Comparison of ENCODE assay signal across 8 cellular contexts in the genomic region with DNA sequence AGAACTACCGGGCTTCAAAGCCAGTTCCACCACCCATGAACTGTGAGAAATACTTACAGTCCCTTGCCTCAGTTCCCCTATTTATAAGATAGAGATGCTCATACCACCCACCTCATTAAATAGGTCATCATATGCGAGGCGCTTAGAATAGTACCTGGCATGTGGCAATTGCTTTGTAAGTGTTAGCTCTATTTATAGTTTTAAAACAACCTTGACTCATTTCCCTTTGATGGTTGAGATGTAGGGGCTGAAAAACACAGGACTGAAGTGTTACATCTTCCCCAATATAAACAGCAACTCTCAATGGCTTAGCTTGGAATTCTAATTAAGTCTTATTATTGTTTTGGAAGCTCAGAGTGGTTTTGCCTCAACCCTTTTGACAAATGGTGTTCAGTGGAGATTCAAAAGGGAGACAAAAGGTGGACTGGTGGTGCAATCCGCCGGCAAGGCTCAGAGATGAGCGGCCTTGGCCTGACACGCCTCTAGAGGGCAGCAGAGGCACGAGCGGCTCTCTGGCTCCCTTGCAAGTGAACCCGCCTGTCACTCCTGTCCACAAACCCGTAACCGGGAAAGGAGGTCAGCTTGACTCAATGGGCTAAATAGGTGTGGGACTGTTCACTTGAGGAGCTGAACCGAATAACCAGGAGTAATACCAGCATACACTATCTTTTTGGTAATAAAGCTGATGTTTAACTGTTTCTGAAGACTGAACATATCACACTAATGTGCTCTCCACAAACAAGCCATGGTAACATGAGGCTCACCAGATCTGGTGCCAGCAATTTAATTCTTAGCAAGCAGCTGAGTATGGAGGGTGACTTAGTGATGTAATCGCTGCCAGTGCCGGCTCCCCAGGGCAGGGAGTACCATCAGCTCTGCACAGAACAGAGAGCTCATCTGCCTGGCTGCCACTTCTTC. TPM values are rescaled to one million over a fixed set of nuclear protein-coding genes. Genes with fewer than 3 reads are reported as not detected.
DNase-seq lines count a peak whose midpoint lies in the region; ATAC-seq lines count a peak whose summit lies in the region.

No MANE protein-coding gene starts in this region.

- CTCF ChIA-PET in activated CD4-positive, alpha-beta memory T cell treated with anti-CD3 and anti-CD28 coated beads, Interleukin-2, amount 10 ng/mL, durations not matched to agents 7 days and 5 days (lab: Charles Lee): interaction anchor here (0.6 to 9.6 kb wide), 41 partner anchors 9 to 343 kb away, joined by 3 to 390 read pairs (median 5); a partner anchor contains a TSS

- WGBS in mesendoderm (ENCODE audit: extremely low coverage, insufficient coverage, low lambda C conversion rate): no CpG with 5 or more reads among the region's 15 CpGs

- H3K4me2 ChIP-seq in mesendoderm (ENCODE audit: low read length): no peak overlapping the region

- no peak overlapping the region for H4K8ac ChIP-seq in mesendoderm (ENCODE audit: low read depth, low read length)

- H3K4ac ChIP-seq in mesendoderm (ENCODE audit: low read depth, low read length): no peak overlapping the region

- no peak overlapping the region for H2AK5ac ChIP-seq in mesendoderm (ENCODE audit: low read length)

- H3K27ac Mint-ChIP-seq in activated CD4-positive, alpha-beta memory T cell treated with anti-CD3 and anti-CD28 coated beads, Interleukin-2, amount 10 ng/mL, durations not matched to agents 7 days and 5 days: no peak overlapping the region

- POLR2A ChIA-PET in activated CD4-positive, alpha-beta memory T cell treated with anti-CD3 and anti-CD28 coated beads, Interleukin-2, amount 10 ng/mL, durations not matched to agents 7 days and 5 days (lab: Charles Lee): interaction anchor here (0.6 to 2.1 kb wide), 6 partner anchors 17 to 196 kb away, joined by 3 to 18 read pairs (median 4); a partner anchor contains a TSS

- no peaks in the 10 kb centered on the region for H3K9me3 Mint-ChIP-seq in activated CD4-positive, alpha-beta memory T cell treated with anti-CD3 and anti-CD28 coated beads, Interleukin-2, amount 10 ng/mL, durations not matched to agents 7 days and 5 days

- H3K27me3 ChIP-seq in mesendoderm (ENCODE audit: insufficient read depth, low read length, poor library complexity): no peaks in the 10 kb centered on the region

- no peak overlapping the region for H3K4me3 ChIP-seq in mesendoderm (ENCODE audit: low read length)

- DNase-seq in CMK (ENCODE audit: low read depth): peak; percentile 30
- peak; percentile 31 for DNase-seq in NCI-H748 treated with DMSO at 0.1 percent for 48 hours (lab: John Stamatoyannopoulos, UW)
- peak; percentile 85 for DNase-seq in activated CD4-positive, alpha-beta memory T cell treated with anti-CD3 and anti-CD28 coated beads, Interleukin-2, amount 10 ng/mL, durations not matched to agents 7 days and 5 days
- peak; percentile 76 for DNase-seq in effector CD4-positive, alpha-beta T cell
- DNase-seq in mesendoderm: peak; percentile 80
- DNase-seq in stimulated activated CD8-positive, alpha-beta memory T cell treated with anti-CD3 and anti-CD28 coated beads, Interleukin-15, amount 100 ng/mL, for 48 hours (ENCODE audit: low read depth in 2 of 2): peak; percentile 65 to 67

- peaks cover 1% of the 10 kb centered on the region for H3K4me1 ChIP-seq in mesendoderm (ENCODE audit: control insufficient read depth, low read depth, low read length)

- no peak overlapping the region for H3K27ac ChIP-seq in mesendoderm (ENCODE audit: low read depth, low read length)

- no peak overlapping the region for H2BK15ac ChIP-seq in mesendoderm (replicated peaks; ENCODE audit: low read depth)

- peak overlapping the region; percentile 47 for H3K56ac ChIP-seq in mesendoderm (ENCODE audit: low read length)

- no peak overlapping the region for H3K4me3 Mint-ChIP-seq in activated CD4-positive, alpha-beta memory T cell treated with anti-CD3 and anti-CD28 coated beads, Interleukin-2, amount 10 ng/mL, durations not matched to agents 7 days and 5 days

- peak; percentile 98 for ATAC-seq in GM19455 (IDR thresholded peaks at IDR 0.05; ENCODE audit: unreplicated experiment)
- ATAC-seq in HG03521 (IDR thresholded peaks at IDR 0.05; ENCODE audit: unreplicated experiment): peak; percentile 92

- peaks cover 33% of the 10 kb centered on the region for H3K4me1 Mint-ChIP-seq in activated CD4-positive, alpha-beta memory T cell treated with anti-CD3 and anti-CD28 coated beads, Interleukin-2, amount 10 ng/mL, durations not matched to agents 7 days and 5 days

- H2BK5ac ChIP-seq in mesendoderm (ENCODE audit: low read length): no peak overlapping the region

- no peaks in the 10 kb centered on the region for H3K79me1 ChIP-seq in mesendoderm (ENCODE audit: low read length)

- H4K5ac ChIP-seq in mesendoderm (ENCODE audit: low read length): no peak overlapping the region

- no peak overlapping the region for H3K9ac ChIP-seq in mesendoderm (ENCODE audit: low read length)

- H3K36me3 Mint-ChIP-seq in activated CD4-positive, alpha-beta memory T cell treated with anti-CD3 and anti-CD28 coated beads, Interleukin-2, amount 10 ng/mL, durations not matched to agents 7 days and 5 days (ENCODE audit: low read depth): no peaks in the 10 kb centered on the region

- no peaks in the 10 kb centered on the region for H3K36me3 ChIP-seq in mesendoderm (ENCODE audit: control insufficient read depth, insufficient read depth, low read length)

- H3K23ac ChIP-seq in mesendoderm (ENCODE audit: low read length): no peak overlapping the region

- H3K18ac ChIP-seq in mesendoderm (ENCODE audit: low read length): peak overlapping the region; percentile 30

- no peak overlapping the region for H2BK120ac ChIP-seq in mesendoderm (ENCODE audit: low read depth, low read length)

- peaks cover 67% of the 10 kb centered on the region for H3K27me3 Mint-ChIP-seq in activated CD4-positive, alpha-beta memory T cell treated with anti-CD3 and anti-CD28 coated beads, Interleukin-2, amount 10 ng/mL, durations not matched to agents 7 days and 5 days

- no peaks in the 10 kb centered on the region for H3K79me2 ChIP-seq in mesendoderm (ENCODE audit: control insufficient read depth, insufficient read depth, low read length)

RNA-seq across cellular contexts. Expression of a gene that starts 19.5 kb away (rescaled TPM):
- total RNA-seq in activated CD4-positive, alpha-beta memory T cell treated with anti-CD3 and anti-CD28 coated beads, Interleukin-2, amount 10 ng/mL, durations not matched to agents 7 days and 5 days: 10 to 100 TPM; 33.8 to 34.9 TPM
- 15.1 TPM for polyA plus RNA-seq in mesendoderm (2013, experiment 1 of 2)
- 16.4 TPM for polyA plus RNA-seq in mesendoderm (2013, experiment 2 of 2)

Comparison
In these comparisons a context has a peak if more than half of its experiments do, and no peak if none do; other contexts are left out.
1. DNase-seq: peak in every context shown above with its lines; median percentile 85 in activated CD4-positive, alpha-beta memory T cell treated with anti-CD3 and anti-CD28 coated beads, Interleukin-2, amount 10 ng/mL, durations not matched to agents 7 days and 5 days; 80 in mesendoderm; 76 in effector CD4-positive, alpha-beta T cell; 66 in stimulated activated CD8-positive, alpha-beta memory T cell treated with anti-CD3 and anti-CD28 coated beads, Interleukin-15, amount 100 ng/mL, for 48 hours; 31 in NCI-H748 treated with DMSO at 0.1 percent for 48 hours; 30 in CMK.